In genomic region chr12:47889040-47889439, GRCh38 we compare ENCODE assay signal across 1 cellular context.
TF ChIP-seq lines count a peak whose summit lies in the region.

No MANE protein-coding gene starts in this region.

TF ChIP-seq in HepG2, 621 proteins besides CTCF, POLR2A, EP300 and RAD21:
- TF ChIP-seq FOXP4 (CRISPR knock-in tag; IDR thresholded peaks at IDR 0.05) (no peak), NFAT5 (CRISPR knock-in tag; IDR thresholded peaks at IDR 0.05) (no peak), MYC (CRISPR knock-in tag; IDR thresholded peaks at IDR 0.05; ENCODE audit: borderline replicate concordance) (no peak), ZNF607 (CRISPR knock-in tag; IDR thresholded peaks at IDR 0.05; ENCODE audit: borderline replicate concordance) (no peak), GABPB1 (CRISPR knock-in tag; IDR thresholded peaks at IDR 0.05) (no peak), HMG20A (CRISPR knock-in tag; IDR thresholded peaks at IDR 0.05; ENCODE audit: borderline replicate concordance) (no peak), GMEB2 (CRISPR knock-in tag; IDR thresholded peaks at IDR 0.05; ENCODE audit: low read depth) (no peak), USF2 (IDR thresholded peaks at IDR 0.05; ENCODE audit: low read depth, low read length) (no peak), USF2 (CRISPR knock-in tag; IDR thresholded peaks at IDR 0.05; ENCODE audit: borderline replicate concordance) (no peak), MTA3 (CRISPR knock-in tag; IDR thresholded peaks at IDR 0.05) (no peak), MBNL3 (CRISPR knock-in tag; conservative IDR thresholded peaks at IDR 0.05) (no peak), ZNF350 (CRISPR knock-in tag; IDR thresholded peaks at IDR 0.05; ENCODE audit: borderline replicate concordance, low read depth) (no peak)
- TF ChIP-seq, protein P1, sequence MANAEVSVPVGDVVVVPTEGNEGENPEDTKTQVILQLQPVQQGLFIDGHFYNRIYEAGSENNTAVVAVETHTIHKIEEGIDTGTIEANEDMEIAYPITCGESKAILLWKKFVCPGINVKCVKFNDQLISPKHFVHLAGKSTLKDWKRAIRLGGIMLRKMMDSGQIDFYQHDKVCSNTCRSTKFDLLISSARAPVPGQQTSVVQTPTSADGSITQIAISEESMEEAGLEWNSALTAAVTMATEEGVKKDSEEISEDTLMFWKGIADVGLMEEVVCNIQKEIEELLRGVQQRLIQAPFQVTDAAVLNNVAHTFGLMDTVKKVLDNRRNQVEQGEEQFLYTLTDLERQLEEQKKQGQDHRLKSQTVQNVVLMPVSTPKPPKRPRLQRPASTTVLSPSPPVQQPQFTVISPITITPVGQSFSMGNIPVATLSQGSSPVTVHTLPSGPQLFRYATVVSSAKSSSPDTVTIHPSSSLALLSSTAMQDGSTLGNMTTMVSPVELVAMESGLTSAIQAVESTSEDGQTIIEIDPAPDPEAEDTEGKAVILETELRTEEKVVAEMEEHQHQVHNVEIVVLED (CRISPR knock-in tag; IDR thresholded peaks at IDR 0.05; ENCODE audit: borderline replicate concordance), result no peak
- TF ChIP-seq, protein P2, sequence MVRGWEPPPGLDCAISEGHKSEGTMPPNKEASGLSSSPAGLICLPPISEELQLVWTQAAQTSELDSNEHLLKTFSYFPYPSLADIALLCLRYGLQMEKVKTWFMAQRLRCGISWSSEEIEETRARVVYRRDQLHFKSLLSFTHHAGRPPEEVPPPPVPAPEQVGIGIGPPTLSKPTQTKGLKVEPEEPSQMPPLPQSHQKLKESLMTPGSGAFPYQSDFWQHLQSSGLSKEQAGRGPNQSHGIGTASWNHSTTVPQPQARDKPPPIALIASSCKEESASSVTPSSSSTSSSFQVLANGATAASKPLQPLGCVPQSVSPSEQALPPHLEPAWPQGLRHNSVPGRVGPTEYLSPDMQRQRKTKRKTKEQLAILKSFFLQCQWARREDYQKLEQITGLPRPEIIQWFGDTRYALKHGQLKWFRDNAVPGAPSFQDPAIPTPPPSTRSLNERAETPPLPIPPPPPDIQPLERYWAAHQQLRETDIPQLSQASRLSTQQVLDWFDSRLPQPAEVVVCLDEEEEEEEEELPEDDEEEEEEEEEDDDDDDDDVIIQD (CRISPR knock-in tag; IDR thresholded peaks at IDR 0.05; ENCODE audit: low read depth), result no peak
- TF ChIP-seq, protein P3, sequence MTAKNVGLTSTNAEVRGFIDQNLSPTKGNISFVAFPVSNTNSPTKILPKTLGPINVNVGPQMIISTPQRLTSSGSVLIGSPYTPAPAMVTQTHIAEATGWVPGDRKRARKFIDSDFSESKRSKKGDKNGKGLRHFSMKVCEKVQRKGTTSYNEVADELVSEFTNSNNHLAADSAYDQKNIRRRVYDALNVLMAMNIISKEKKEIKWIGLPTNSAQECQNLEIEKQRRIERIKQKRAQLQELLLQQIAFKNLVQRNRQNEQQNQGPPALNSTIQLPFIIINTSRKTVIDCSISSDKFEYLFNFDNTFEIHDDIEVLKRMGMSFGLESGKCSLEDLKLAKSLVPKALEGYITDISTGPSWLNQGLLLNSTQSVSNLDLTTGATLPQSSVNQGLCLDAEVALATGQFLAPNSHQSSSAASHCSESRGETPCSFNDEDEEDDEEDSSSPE (CRISPR knock-in tag; IDR thresholded peaks at IDR 0.05), result no peak
